25 cellular contexts compared by ENCODE assay signal in genomic region chr5:68685861-68686260, GRCh38.
"Had no signal": no experiment of that assay in that cellular context is flagged by ENCODE, and none has a peak within 500 bp of the region (broad histone marks: within the 10 kb centered on the region; RNA-seq: fewer than 3 reads in every experiment).

No MANE protein-coding gene starts in this region.

- H3K4me2 ChIP-seq: hepatocyte had no signal

- H3K36me3 ChIP-seq: gastroesophageal sphincter, heart left ventricle, neutrophil, stomach, thyroid gland had no signal

- H3K27ac ChIP-seq: dorsolateral prefrontal cortex, foreskin keratinocyte, gastroesophageal sphincter, heart left ventricle, hepatocyte, neutrophil, psoas muscle, stomach, thyroid gland had no signal

- H3K4me3 ChIP-seq: dorsolateral prefrontal cortex, gastroesophageal sphincter, heart left ventricle, hepatocyte, lung, psoas muscle, stomach, thyroid gland had no signal

- H3K9me3 Mint-ChIP-seq: memory B cell had no signal

- H3K27me3 ChIP-seq: dorsolateral prefrontal cortex, foreskin keratinocyte, gastroesophageal sphincter, heart left ventricle, hepatocyte, neutrophil, stomach, thyroid gland had no signal

- DNase-seq: central memory CD4-positive, alpha-beta T cell; dorsolateral prefrontal cortex; effector CD4-positive, alpha-beta T cell; foreskin keratinocyte; heart left ventricle; kidney; naive thymus-derived CD4-positive, alpha-beta T cell; psoas muscle; right cardiac atrium; small intestine; stimulated activated CD4-positive, alpha-beta T cell treated with anti-CD3 and anti-CD28 coated beads, Interleukin-2, amount 100 ng/mL, for 24 hours; stimulated activated CD4-positive, alpha-beta T cell treated with anti-CD3 and anti-CD28 coated beads, Interleukin-4, amount 100 ng/mL, for 24 hours; stimulated activated naive CD4-positive, alpha-beta T cell treated with Interleukin-2 at 50 U/mL for 16 hours; stomach; thyroid gland had no signal

- H3K4me1 Mint-ChIP-seq: memory B cell; naive thymus-derived CD4-positive, alpha-beta T cell; neural crest cell; stimulated activated effector memory CD8-positive, alpha-beta T cell treated with anti-CD3 and anti-CD28 coated beads, Interleukin-12 subunit alpha, Interleukin-12 subunit beta, amount 100 ng/mL, for 72 hours had no signal

- H2AFZ ChIP-seq: hepatocyte had no signal

- H3K4me1 ChIP-seq: gastroesophageal sphincter had no signal

- H3K36me3 Mint-ChIP-seq: memory B cell; mesothelial cell of epicardium; naive thymus-derived CD4-positive, alpha-beta T cell; stimulated activated effector memory CD8-positive, alpha-beta T cell treated with anti-CD3 and anti-CD28 coated beads, Interleukin-12 subunit alpha, Interleukin-12 subunit beta, amount 100 ng/mL, for 72 hours; type B pancreatic cell had no signal

- H3K79me2 ChIP-seq: hepatocyte had no signal

- H3K27ac Mint-ChIP-seq: memory B cell; mesothelial cell of epicardium; naive thymus-derived CD4-positive, alpha-beta T cell; stimulated activated effector memory CD8-positive, alpha-beta T cell treated with anti-CD3 and anti-CD28 coated beads, Interleukin-12 subunit alpha, Interleukin-12 subunit beta, amount 100 ng/mL, for 72 hours; type B pancreatic cell had no signal

- H3K9me3 ChIP-seq: neutrophil, psoas muscle, stomach, thyroid gland had no signal

- ATAC-seq: foreskin keratinocyte; gastroesophageal sphincter; heart left ventricle; left lobe of liver; naive thymus-derived CD4-positive, alpha-beta T cell; right cardiac atrium; stimulated activated effector memory CD8-positive, alpha-beta T cell treated with anti-CD3 and anti-CD28 coated beads, Interleukin-12 subunit alpha, Interleukin-12 subunit beta, amount 100 ng/mL, for 72 hours had no signal

- H3K4me3 Mint-ChIP-seq: memory B cell; mesothelial cell of epicardium; naive thymus-derived CD4-positive, alpha-beta T cell; neural crest cell; stimulated activated effector memory CD8-positive, alpha-beta T cell treated with anti-CD3 and anti-CD28 coated beads, Interleukin-12 subunit alpha, Interleukin-12 subunit beta, amount 100 ng/mL, for 72 hours; type B pancreatic cell had no signal
